In genomic region chr2:230906471-230907230, GRCh38 we compare ENCODE assay signal across 20 cellular contexts. TPM values are rescaled to one million over a fixed set of nuclear protein-coding genes. Genes with fewer than 3 reads are reported as not detected.
DNase-seq lines count a peak whose midpoint lies in the region; ATAC-seq and TF ChIP-seq lines count a peak whose summit lies in the region.
"Had no signal": no experiment of that assay in that cellular context is flagged by ENCODE, and none has a peak within 500 bp of the region (broad histone marks: within the 10 kb centered on the region; RNA-seq: fewer than 3 reads in every experiment).

No MANE protein-coding gene starts in this region.

- H3K27ac ChIP-seq in mesenchymal stem cell (ENCODE audit: low read length, poor library complexity, severe bottlenecking): no peak overlapping the region
- H3K27ac ChIP-seq: epithelial cell of prostate, gastroesophageal sphincter, PC-9, tibial nerve had no signal

- no peak overlapping the region for H3K23ac ChIP-seq in mesenchymal stem cell (ENCODE audit: low read length in 2 of 2)

- H3K4me1 Mint-ChIP-seq in activated CD8-positive, alpha-beta T cell treated with anti-CD3 and anti-CD28 coated beads for 36 hours (ENCODE audit: low read depth): peaks cover 89% of the 10 kb centered on the region
- H3K4me1 Mint-ChIP-seq in activated CD8-positive, alpha-beta T cell treated with anti-CD3 and anti-CD28 coated beads, Interleukin-2, amount 10 ng/mL, durations not matched to agents 7 days and 5 days (ENCODE audit: low read depth): peaks cover 59% of the 10 kb centered on the region
- H3K4me1 Mint-ChIP-seq in type B pancreatic cell (ENCODE audit: unreplicated experiment) (peaks cover 15% of the 10 kb centered on the region), glutamatergic neuron (ENCODE audit: low read depth, unreplicated experiment) (no peaks in the 10 kb centered on the region)

- H3K27me3 Mint-ChIP-seq in activated CD8-positive, alpha-beta T cell treated with anti-CD3 and anti-CD28 coated beads for 36 hours: no peaks in the 10 kb centered on the region
- no peaks in the 10 kb centered on the region for H3K27me3 Mint-ChIP-seq in activated CD8-positive, alpha-beta T cell treated with anti-CD3 and anti-CD28 coated beads, Interleukin-2, amount 10 ng/mL, durations not matched to agents 7 days and 5 days (ENCODE audit: low read depth)
- H3K27me3 Mint-ChIP-seq in type B pancreatic cell (peaks cover 16% of the 10 kb centered on the region), glutamatergic neuron (ENCODE audit: unreplicated experiment) (no peaks in the 10 kb centered on the region)

- POLR2A ChIA-PET in activated CD8-positive, alpha-beta T cell treated with anti-CD3 and anti-CD28 coated beads for 36 hours (lab: Charles Lee): interaction anchor here (1.0 to 4.9 kb wide), 10 partner anchors 8 to 146 kb away, joined by 3 to 42 read pairs (median 5); partner anchors contain the start of gene GPR55
- POLR2A ChIA-PET in activated CD8-positive, alpha-beta T cell treated with anti-CD3 and anti-CD28 coated beads, Interleukin-2, amount 10 ng/mL, durations not matched to agents 7 days and 5 days (lab: Charles Lee): interaction anchor here (0.6 to 1.4 kb wide), 5 partner anchors 75 to 974 kb away, joined by 3 to 6 read pairs (median 3); no protein-coding TSS in a partner anchor

- H3K9me3 Mint-ChIP-seq in activated CD8-positive, alpha-beta T cell treated with anti-CD3 and anti-CD28 coated beads for 36 hours: no peaks in the 10 kb centered on the region
- no peaks in the 10 kb centered on the region for H3K9me3 Mint-ChIP-seq in activated CD8-positive, alpha-beta T cell treated with anti-CD3 and anti-CD28 coated beads, Interleukin-2, amount 10 ng/mL, durations not matched to agents 7 days and 5 days (ENCODE audit: insufficient read depth)
- no peaks in the 10 kb centered on the region for H3K9me3 Mint-ChIP-seq in type B pancreatic cell
- H3K9me3 Mint-ChIP-seq in glutamatergic neuron (ENCODE audit: unreplicated experiment): peaks cover 8% of the 10 kb centered on the region
- H3K9me3 Mint-ChIP-seq: neural crest cell had no signal

- H3K9me3 ChIP-seq in mesenchymal stem cell (ENCODE audit: control insufficient read depth, low read length): no peaks in the 10 kb centered on the region
- H3K9me3 ChIP-seq: gastroesophageal sphincter, HAP-1, tibial nerve had no signal

- peak overlapping the region; percentile 46 for H2BK15ac ChIP-seq in mesenchymal stem cell (ENCODE audit: low read depth, poor library complexity, severe bottlenecking)

- no peak overlapping the region for H2BK12ac ChIP-seq in mesenchymal stem cell (ENCODE audit: low read length in 2 of 2)

- H3K9ac ChIP-seq in mesenchymal stem cell (ENCODE audit: low read length): no peak overlapping the region

- peaks cover 14% of the 10 kb centered on the region for H3K36me3 Mint-ChIP-seq in activated CD8-positive, alpha-beta T cell treated with anti-CD3 and anti-CD28 coated beads for 36 hours (ENCODE audit: low read depth)
- H3K36me3 Mint-ChIP-seq in activated CD8-positive, alpha-beta T cell treated with anti-CD3 and anti-CD28 coated beads, Interleukin-2, amount 10 ng/mL, durations not matched to agents 7 days and 5 days (ENCODE audit: low read depth): peaks cover 27% of the 10 kb centered on the region
- H3K36me3 Mint-ChIP-seq in type B pancreatic cell: no peaks in the 10 kb centered on the region
- H3K36me3 Mint-ChIP-seq in glutamatergic neuron (ENCODE audit: unreplicated experiment): peaks cover 13% of the 10 kb centered on the region

- no peaks in the 10 kb centered on the region for H3K36me3 ChIP-seq in mesenchymal stem cell (ENCODE audit: control insufficient read depth in 1 of 2, insufficient read depth in 2 of 2, low read depth in 1 of 2, low read length in 2 of 2)
- H3K36me3 ChIP-seq: gastroesophageal sphincter, HAP-1, tibial nerve had no signal

- no peak overlapping the region for H2BK5ac ChIP-seq in mesenchymal stem cell (ENCODE audit: low read depth, low read length, poor library complexity, severe bottlenecking)

- peaks cover 4 to 23% of the 10 kb centered on the region in 2 experiments for H3K27me3 ChIP-seq in mesenchymal stem cell (ENCODE audit: control insufficient read depth in 1 of 2, insufficient read depth in 1 of 2, low read length in 2 of 2)
- H3K27me3 ChIP-seq: gastroesophageal sphincter, tibial nerve had no signal

- intact Hi-C loops in activated CD8-positive, alpha-beta T cell treated with anti-CD3 and anti-CD28 coated beads for 36 hours (cut with micrococcal nuclease): loop anchor here (2.0 kb wide), 1 partner anchor 18 kb away; the partner anchor contains the start of gene GPR55

- WGBS in mesenchymal stem cell: 95% methylated on average over 15 of the region's 15 CpGs

- no peak overlapping the region for H2AFZ ChIP-seq in mesenchymal stem cell (ENCODE audit: low read depth, low read length)
- H2AFZ ChIP-seq: PC-9 had no signal

- H3K14ac ChIP-seq in mesenchymal stem cell (ENCODE audit: low read length in 2 of 2): no peak overlapping the region

- H3K18ac ChIP-seq in mesenchymal stem cell (ENCODE audit: low read depth in 1 of 2, low read length in 2 of 2): no peak overlapping the region

- peak overlapping the region; percentile 73 for H3K4me3 Mint-ChIP-seq in activated CD8-positive, alpha-beta T cell treated with anti-CD3 and anti-CD28 coated beads for 36 hours
- H3K4me3 Mint-ChIP-seq in activated CD8-positive, alpha-beta T cell treated with anti-CD3 and anti-CD28 coated beads, Interleukin-2, amount 10 ng/mL, durations not matched to agents 7 days and 5 days: no peak overlapping the region
- H3K4me3 Mint-ChIP-seq in type B pancreatic cell (no peak overlapping the region), glutamatergic neuron (ENCODE audit: unreplicated experiment) (no peak overlapping the region)
- H3K4me3 Mint-ChIP-seq: neural crest cell had no signal

- no peak for TF ChIP-seq CTCF in activated CD8-positive, alpha-beta T cell treated with anti-CD3 and anti-CD28 coated beads for 36 hours (IDR thresholded peaks at IDR 0.05)
- TF ChIP-seq CTCF in type B pancreatic cell (conservative IDR thresholded peaks at IDR 0.05): no peak
- TF ChIP-seq CTCF in glutamatergic neuron (IDR thresholded peaks at IDR 0.05; ENCODE audit: partially characterized antibody, unreplicated experiment): no peak

- no peak for DNase-seq in activated CD8-positive, alpha-beta T cell treated with anti-CD3 and anti-CD28 coated beads for 36 hours
- DNase-seq in activated CD8-positive, alpha-beta T cell treated with anti-CD3 and anti-CD28 coated beads, Interleukin-2, amount 10 ng/mL, durations not matched to agents 7 days and 5 days: no peak
- peak; percentile 21 to 23 for DNase-seq in activated T-cell treated with anti-CD3 and anti-CD28 coated beads, Interleukin-2, amount 50 U/mL, for 48 hours
- DNase-seq in mesenchymal stem cell: no peak
- DNase-seq in type B pancreatic cell (ENCODE audit: extremely low spot score, unreplicated experiment): peak; percentile 56
- DNase-seq in GM19238 (ENCODE audit: insufficient read length, low spot score): no peak
- DNase-seq in glutamatergic neuron: no peak
- DNase-seq: amygdala, IMR-90, mammary epithelial cell, NCI-H526 treated with DMSO at 0.1 percent for 48 hours, PC-9 had no signal

- H4K91ac ChIP-seq in mesenchymal stem cell (ENCODE audit: low read length): no peak overlapping the region

- no peak overlapping the region for H2BK120ac ChIP-seq in mesenchymal stem cell (ENCODE audit: low read depth, low read length)

- ATAC-seq in activated CD8-positive, alpha-beta T cell treated with anti-CD3 and anti-CD28 coated beads for 36 hours: no peak
- no peak for ATAC-seq in activated CD8-positive, alpha-beta T cell treated with anti-CD3 and anti-CD28 coated beads, Interleukin-2, amount 10 ng/mL, durations not matched to agents 7 days and 5 days
- no peak for ATAC-seq in HG02571 (IDR thresholded peaks at IDR 0.05; ENCODE audit: unreplicated experiment)
- ATAC-seq: gastroesophageal sphincter, SK-N-SH treated with all-trans-retinoic acid at 6 μM for 48 hours had no signal

- peaks cover 19% of the 10 kb centered on the region for H3K4me1 ChIP-seq in mesenchymal stem cell (ENCODE audit: control insufficient read depth, insufficient read depth, low read depth, low read length)
- H3K4me1 ChIP-seq: HAP-1, tibial nerve had no signal

- H4K8ac ChIP-seq in mesenchymal stem cell (ENCODE audit: low read length): no peak overlapping the region

- CTCF ChIA-PET in activated CD8-positive, alpha-beta T cell treated with anti-CD3 and anti-CD28 coated beads for 36 hours (lab: Charles Lee): interaction anchor here (0.7 to 20.9 kb wide), 9 partner anchors 13 to 146 kb away, joined by 3 to 437 read pairs (median 9); partner anchors contain the start of gene GPR55
- CTCF ChIA-PET in activated CD8-positive, alpha-beta T cell treated with anti-CD3 and anti-CD28 coated beads, Interleukin-2, amount 10 ng/mL, durations not matched to agents 7 days and 5 days (lab: Charles Lee): interaction anchor here (0.7 to 15.6 kb wide), 6 partner anchors 13 to 146 kb away, joined by 3 to 354 read pairs (median 10); partner anchors contain the start of gene GPR55

- no peak overlapping the region for H3K4ac ChIP-seq in mesenchymal stem cell (ENCODE audit: low read depth in 1 of 2, low read length in 2 of 2)

- H2AK5ac ChIP-seq in mesenchymal stem cell (ENCODE audit: low read length, severe bottlenecking): no peak overlapping the region

- H3K4me2 ChIP-seq in mesenchymal stem cell (ENCODE audit: low read length, poor library complexity, severe bottlenecking): no peak overlapping the region
- H3K4me2 ChIP-seq: PC-9 had no signal

- no peak overlapping the region for H3K4me3 ChIP-seq in mesenchymal stem cell (ENCODE audit: insufficient read depth in 1 of 2, low read depth in 1 of 2, low read length in 2 of 2)
- H3K4me3 ChIP-seq: gastroesophageal sphincter, HAP-1, PC-9, tibial nerve had no signal

- H3K79me1 ChIP-seq in mesenchymal stem cell (replicated peaks; ENCODE audit: low read length, poor library complexity, severe bottlenecking): no peaks in the 10 kb centered on the region

- H3K27ac Mint-ChIP-seq in activated CD8-positive, alpha-beta T cell treated with anti-CD3 and anti-CD28 coated beads for 36 hours: peak overlapping the region; percentile 87
- H3K27ac Mint-ChIP-seq in activated CD8-positive, alpha-beta T cell treated with anti-CD3 and anti-CD28 coated beads, Interleukin-2, amount 10 ng/mL, durations not matched to agents 7 days and 5 days: no peak overlapping the region
- H3K27ac Mint-ChIP-seq in type B pancreatic cell (no peak overlapping the region), glutamatergic neuron (ENCODE audit: unreplicated experiment) (no peak overlapping the region)

RNA-seq across cellular contexts. Expression of gene GPR55, which starts 18.4 kb away (rescaled TPM):
- 1 to 10 TPM; 5.0 to 5.3 TPM for total RNA-seq in activated CD8-positive, alpha-beta T cell treated with anti-CD3 and anti-CD28 coated beads for 36 hours
- total RNA-seq in activated CD8-positive, alpha-beta T cell treated with anti-CD3 and anti-CD28 coated beads, Interleukin-2, amount 10 ng/mL, durations not matched to agents 7 days and 5 days: 10 to 100 TPM; 12.3 to 12.5 TPM
- polyA plus RNA-seq in mesenchymal stem cell (2013, experiment 1 of 2): not detected
- 0.01 TPM for polyA plus RNA-seq in mesenchymal stem cell (2013, experiment 2 of 2)
- total RNA-seq in type B pancreatic cell (ENCODE audit: low replicate concordance) (0.24 TPM in 1 of 2 replicates, not detected in the other), glutamatergic neuron (ENCODE audit: unreplicated experiment) (not detected)
- total RNA-seq: cerebellum, IMR-90, mammary epithelial cell, neural crest cell, PC-9 had no signal
- polyA plus RNA-seq: mammary epithelial cell had no signal

RNA-seq across cellular contexts. Expression of gene ITM2C, which starts 41.9 kb away (rescaled TPM):
- total RNA-seq in activated CD8-positive, alpha-beta T cell treated with anti-CD3 and anti-CD28 coated beads for 36 hours: 10 to 100 TPM; 43.2 to 43.4 TPM
- 10 to 100 TPM; 77.2 to 79.5 TPM for total RNA-seq in activated CD8-positive, alpha-beta T cell treated with anti-CD3 and anti-CD28 coated beads, Interleukin-2, amount 10 ng/mL, durations not matched to agents 7 days and 5 days
- polyA plus RNA-seq in mesenchymal stem cell (2013, experiment 1 of 2): 311 TPM
- polyA plus RNA-seq in mesenchymal stem cell (2013, experiment 2 of 2): 325 TPM
- total RNA-seq in type B pancreatic cell (ENCODE audit: low replicate concordance) (211 and 285 TPM in 2 replicates), glutamatergic neuron (ENCODE audit: unreplicated experiment) (72.0 TPM)

Comparison
In these comparisons a context has a peak if more than half of its experiments do, and no peak if none do; other contexts are left out.
1. DNase-seq: peak in activated T-cell treated with anti-CD3 and anti-CD28 coated beads, Interleukin-2, amount 50 U/mL, for 48 hours (2 of 2) and type B pancreatic cell (single experiment); none in activated CD8-positive, alpha-beta T cell treated with anti-CD3 and anti-CD28 coated beads for 36 hours (single experiment), activated CD8-positive, alpha-beta T cell treated with anti-CD3 and anti-CD28 coated beads, Interleukin-2, amount 10 ng/mL, durations not matched to agents 7 days and 5 days (single experiment), mesenchymal stem cell (single experiment), GM19238 (single experiment) and glutamatergic neuron (single experiment).